In the genomic region with DNA sequence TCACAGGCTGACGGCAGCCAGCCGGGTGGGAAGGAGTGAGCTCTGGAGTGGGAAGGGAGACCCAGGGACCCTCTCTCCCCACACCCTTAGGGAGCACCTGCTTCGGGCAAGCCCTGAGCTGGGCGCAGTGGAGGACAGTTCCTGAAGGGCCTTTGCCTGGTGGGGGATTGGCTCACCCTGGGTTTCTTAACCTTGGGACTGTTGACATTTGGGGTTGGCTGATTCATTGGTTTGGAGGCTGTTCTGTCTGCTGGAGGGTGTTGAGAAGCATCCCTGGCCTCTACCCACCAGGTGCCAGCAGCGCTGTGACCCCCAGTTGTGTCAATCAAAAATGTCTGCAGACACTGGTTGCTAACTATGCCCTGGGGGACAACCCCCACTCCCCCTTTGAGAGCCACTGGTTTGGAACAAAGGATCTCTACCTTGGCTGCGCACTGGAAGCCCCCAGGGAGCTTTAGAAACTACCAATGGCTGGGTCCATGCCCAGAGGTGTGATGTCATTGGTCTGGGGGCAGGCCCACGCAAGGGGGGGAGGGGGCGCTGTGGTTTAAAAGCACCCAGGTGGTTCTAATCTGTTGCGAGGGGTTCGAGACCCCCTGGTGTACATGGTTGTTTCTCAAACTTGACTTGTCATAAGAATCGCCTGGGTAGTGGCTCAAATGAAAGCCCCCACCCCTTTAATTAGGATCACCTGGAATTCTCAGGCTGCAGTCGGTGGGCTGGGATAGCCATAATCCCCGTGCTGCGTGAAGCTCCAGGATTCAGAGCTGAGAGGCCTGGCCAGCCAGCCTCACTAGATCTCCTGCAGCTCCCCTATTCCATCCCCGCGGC, we compare ENCODE assay signal across 8 cellular contexts.
DNase-seq lines count a peak whose midpoint lies in the region; ATAC-seq and TF ChIP-seq lines count a peak whose summit lies in the region.

No MANE protein-coding gene starts in this region.

- H3K36me3 ChIP-seq in mammary epithelial cell (ENCODE audit: insufficient read depth, low read length): no peaks in the 10 kb centered on the region

- H3K4me2 ChIP-seq in mammary epithelial cell (ENCODE audit: insufficient read depth, low read depth, low read length): no peak overlapping the region

- DNase-seq in DMS79 (lab: John Stamatoyannopoulos, UW) (peak; percentile 67), NCI-H128 (lab: John Stamatoyannopoulos, UW; ENCODE audit: unreplicated experiment) (peak; percentile 54), mammary epithelial cell (peak; percentile 3), omental fat pad (ENCODE audit: low spot score) (no peak), Ammon's horn (ENCODE audit: low spot score) (no peak), activated gamma-delta T cell treated with Interleukin-2 at 50 U/mL for 16 hours (no peak)
- DNase-seq in activated naive CD4-positive, alpha-beta T cell treated with Interleukin-2 at 50 U/mL for 16 hours: no peak
- no peak for DNase-seq in activated CD8-positive, alpha-beta memory T cell treated with anti-CD3 and anti-CD28 coated beads, Interleukin-2, amount 50 U/mL, for 48 hours

- H3K27ac ChIP-seq in mammary epithelial cell (ENCODE audit: insufficient read depth, low read depth, low read length): no peak overlapping the region

- H3K9ac ChIP-seq in mammary epithelial cell (ENCODE audit: insufficient read depth, low read length): no peak overlapping the region

- 87% methylated on average over 8 of the region's 16 CpGs for WGBS in mammary epithelial cell (ENCODE audit: low coverage, missing lambda C conversion rate)

- dilution Hi-C loops in mammary epithelial cell (cut with HindIII; ENCODE audit: low sequenced_read_pairs): no loop called here

- H3K9me3 ChIP-seq in mammary epithelial cell (replicated peaks; ENCODE audit: insufficient read depth, low read length): no peaks in the 10 kb centered on the region

- H3K4me1 ChIP-seq in mammary epithelial cell (ENCODE audit: insufficient read depth, low read length): peaks cover 4% of the 10 kb centered on the region

- peaks cover 17% of the 10 kb centered on the region for H3K27me3 ChIP-seq in mammary epithelial cell (ENCODE audit: insufficient read depth, low read length)

- no peak for TF ChIP-seq CTCF in mammary epithelial cell (conservative IDR thresholded peaks at IDR 0.05 in 1 of 2, IDR thresholded peaks at IDR 0.05 in 1 of 2; ENCODE audit: extremely low read depth in 1 of 2, insufficient read depth in 1 of 2, low read depth in 1 of 2, low read length in 2 of 2)
- no peak for TF ChIP-seq CTCF in omental fat pad (IDR thresholded peaks at IDR 0.05)

- no peak overlapping the region for H3K4me3 ChIP-seq in mammary epithelial cell (replicated peaks in 1 of 3; ENCODE audit: insufficient read depth in 1 of 3, low read depth in 2 of 3, low read length in 3 of 3)

- no peaks in the 10 kb centered on the region for H3K79me2 ChIP-seq in mammary epithelial cell (ENCODE audit: insufficient read depth, low read length)

- H4K20me1 ChIP-seq in mammary epithelial cell (ENCODE audit: insufficient read depth, low read length): no peaks in the 10 kb centered on the region

- in situ Hi-C loops in mammary epithelial cell (cut with MboI; ENCODE audit: low sequenced_read_pairs in 2 of 2): no loop called here

- ATAC-seq in omental fat pad (ENCODE audit: low FRiP score): peak; percentile 31

- intact Hi-C loops in mammary epithelial cell (cut with micrococcal nuclease): no loop called here

- no peak overlapping the region for H2AFZ ChIP-seq in mammary epithelial cell (ENCODE audit: low read depth, low read length)

- CTCF ChIA-PET in mammary epithelial cell (lab: Charles Lee; ENCODE audit: low non-redundant PET): no interaction called here

- BruUV-seq in mammary epithelial cell (replicated peaks; lab: Mats Ljungman, UMichigan): no TSS peak

Comparison
In these comparisons a context has a peak if more than half of its experiments do, and no peak if none do; other contexts are left out.
1. DNase-seq: peak in DMS79 (single experiment), NCI-H128 (single experiment) and mammary epithelial cell (single experiment); none in omental fat pad (single experiment), activated naive CD4-positive, alpha-beta T cell treated with Interleukin-2 at 50 U/mL for 16 hours (single experiment), Ammon's horn (single experiment), activated CD8-positive, alpha-beta memory T cell treated with anti-CD3 and anti-CD28 coated beads, Interleukin-2, amount 50 U/mL, for 48 hours (single experiment) and activated gamma-delta T cell treated with Interleukin-2 at 50 U/mL for 16 hours (single experiment).